ENCODE assay signal across 24 cellular contexts in the genomic region with DNA sequence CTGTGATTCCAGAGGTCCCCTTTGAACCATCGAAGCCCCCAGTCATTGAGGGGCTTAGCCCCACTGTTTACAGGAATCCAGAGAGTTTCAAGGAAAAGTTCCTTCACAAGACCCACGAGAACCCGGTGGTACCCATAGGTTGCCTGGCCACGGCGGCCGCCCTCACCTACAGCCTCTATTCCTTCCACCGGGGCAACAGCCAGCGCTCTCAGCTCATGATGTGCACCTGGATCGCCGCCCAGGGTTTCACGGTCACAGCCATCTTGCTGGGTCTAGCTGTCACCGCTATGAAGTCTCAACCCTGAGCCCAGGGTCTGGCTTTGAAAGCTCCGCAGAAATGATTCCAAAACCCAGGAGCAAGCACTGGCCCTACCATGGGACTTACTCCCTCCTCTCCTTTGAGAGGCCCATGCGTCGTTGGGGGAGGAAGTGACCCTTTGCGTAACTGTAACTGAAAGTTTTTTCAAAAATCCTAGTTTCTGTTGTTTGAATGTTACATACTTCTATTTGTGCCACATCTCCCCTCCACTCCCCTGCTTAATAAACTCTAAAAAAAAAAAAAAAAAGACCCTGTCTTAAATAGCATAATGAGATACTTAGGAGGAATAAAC.
A peak's percentile ranks its signal among the peaks of the same experiment; 100 is the strongest.
DNase-seq lines count a peak whose midpoint lies in the region; ATAC-seq, FAIRE-seq and TF ChIP-seq lines count a peak whose summit lies in the region.
"Had no signal": no experiment of that assay in that cellular context is flagged by ENCODE, and none has a peak within 500 bp of the region (broad histone marks: within the 10 kb centered on the region; RNA-seq: fewer than 3 reads in every experiment).

No MANE protein-coding gene starts in this region.

- no peak overlapping the region for H2AFZ ChIP-seq in astrocyte (ENCODE audit: low read depth, low read length)

- H3K27ac Mint-ChIP-seq in astrocyte (ENCODE audit: unreplicated experiment), result peak overlapping the region; percentile 53
- H3K27ac Mint-ChIP-seq in naive B cell, result peak overlapping the region in 4 of 6 donors; percentile 34 to 57 (median 46)
- no peak overlapping the region for H3K27ac Mint-ChIP-seq in endothelial cell (ENCODE audit: unreplicated experiment)
- H3K27ac Mint-ChIP-seq: CD4-positive, alpha-beta T cell had no signal

- no peak for ATAC-seq in naive B cell (ENCODE audit: low read depth in 2 of 2)
- ATAC-seq in mucosa of descending colon, result no peak
- ATAC-seq: foreskin keratinocyte, psoas muscle had no signal

- no peak overlapping the region for H3K4me3 ChIP-seq in GM06990 (replicated peaks; ENCODE audit: low read depth, low read length)
- no peak overlapping the region for H3K4me3 ChIP-seq in astrocyte (ENCODE audit: insufficient read depth, low read depth, low read length)
- H3K4me3 ChIP-seq in mucosa of descending colon, result no peak overlapping the region
- H3K4me3 ChIP-seq in left ventricle myocardium inferior, result no peak overlapping the region
- H3K4me3 ChIP-seq: colonic mucosa, esophagus muscularis mucosa, GM12878, psoas muscle, tibial artery had no signal

- no peak overlapping the region for H3K9ac ChIP-seq in astrocyte (ENCODE audit: low read length)

- H3K4me2 ChIP-seq in astrocyte (ENCODE audit: low read length), result no peak overlapping the region

- H3K27me3 Mint-ChIP-seq in astrocyte (ENCODE audit: low read depth, unreplicated experiment), result no peaks in the 10 kb centered on the region
- H3K27me3 Mint-ChIP-seq in naive B cell, result no peaks in the 10 kb centered on the region
- H3K27me3 Mint-ChIP-seq in endothelial cell (ENCODE audit: unreplicated experiment), result peaks cover 2% of the 10 kb centered on the region
- H3K27me3 Mint-ChIP-seq: CD4-positive, alpha-beta T cell had no signal

- H3K27ac ChIP-seq in astrocyte (ENCODE audit: low read depth, low read length), result no peak overlapping the region
- H3K27ac ChIP-seq in left ventricle myocardium inferior (replicated peaks), result no peak overlapping the region
- H3K27ac ChIP-seq: colonic mucosa, esophagus muscularis mucosa, foreskin keratinocyte, neutrophil, psoas muscle, tibial artery had no signal

- H3K36me3 ChIP-seq in GM06990 (ENCODE audit: control insufficient read depth, insufficient read depth, low read length) (peaks cover 9% of the 10 kb centered on the region), astrocyte (ENCODE audit: insufficient read depth, low read length) (peaks cover 13% of the 10 kb centered on the region), mucosa of descending colon (ENCODE audit: low read depth) (no peaks in the 10 kb centered on the region), left ventricle myocardium inferior (peaks cover 38% of the 10 kb centered on the region)
- H3K36me3 ChIP-seq: colonic mucosa had no signal

- H3K79me2 ChIP-seq in astrocyte (ENCODE audit: insufficient read depth, low read length), result peaks cover 8% of the 10 kb centered on the region

- H3K4me1 ChIP-seq in astrocyte (ENCODE audit: insufficient read depth, low read length) (peaks cover 4% of the 10 kb centered on the region), mucosa of descending colon (ENCODE audit: low read depth) (no peaks in the 10 kb centered on the region), left ventricle myocardium inferior (no peaks in the 10 kb centered on the region)
- H3K4me1 ChIP-seq: colonic mucosa, esophagus muscularis mucosa, tibial artery had no signal

- no peak overlapping the region for H3K4me3 Mint-ChIP-seq in astrocyte (ENCODE audit: unreplicated experiment)
- peak overlapping the region in 1 of 8 donors; percentile 33 for H3K4me3 Mint-ChIP-seq in naive B cell
- H3K4me3 Mint-ChIP-seq in endothelial cell (ENCODE audit: unreplicated experiment), result no peak overlapping the region
- H3K4me3 Mint-ChIP-seq: CD4-positive, alpha-beta T cell had no signal

- peak; percentile 30 for DNase-seq in GM06990 (ENCODE audit: extremely low read depth, insufficient read length)
- DNase-seq in MV-4-11 (lab: John Stamatoyannopoulos, UW), result peak; percentile 64
- DNase-seq in astrocyte (ENCODE audit: low read depth), result no peak
- DNase-seq in naive B cell, result no peak
- no peak for DNase-seq in endothelial cell (ENCODE audit: low spot score)
- no peak for DNase-seq in mucosa of descending colon
- DNase-seq in NCI-H2107 (lab: John Stamatoyannopoulos, UW), result no peak
- DNase-seq in left ventricle myocardium inferior, result no peak
- DNase-seq: activated CD4-positive, alpha-beta T cell treated with anti-CD3 and anti-CD28 coated beads, Interleukin-2, amount 50 U/mL, for 48 hours; activated CD4-positive, CD25-positive, alpha-beta regulatory T cell; activated naive CD4-positive, alpha-beta T cell treated with Interleukin-2 at 50 U/mL for 16 hours; CD4-positive, alpha-beta T cell; colonic mucosa; effector memory CD4-positive, alpha-beta T cell; foreskin keratinocyte; NCI-H1105 treated with DMSO at 0.1 percent for 48 hours; NCI-H2029; NCI-H2227 treated with DMSO at 0.1 percent for 48 hours; NCI-H526 treated with DMSO at 0.1 percent for 48 hours; psoas muscle; tibial artery had no signal

- no peaks in the 10 kb centered on the region for H3K9me3 Mint-ChIP-seq in astrocyte (ENCODE audit: unreplicated experiment)
- H3K9me3 Mint-ChIP-seq in naive B cell, result peaks cover 0 to 2% (median 0%) of the 10 kb centered on the region in 7 donors
- no peaks in the 10 kb centered on the region for H3K9me3 Mint-ChIP-seq in endothelial cell (ENCODE audit: unreplicated experiment)

- H3K9me3 ChIP-seq in astrocyte (ENCODE audit: insufficient read depth, low read depth, low read length) (no peaks in the 10 kb centered on the region), mucosa of descending colon (peaks cover under 1% of the 10 kb centered on the region), left ventricle myocardium inferior (replicated peaks) (peaks cover 1% of the 10 kb centered on the region)
- H3K9me3 ChIP-seq: colonic mucosa, esophagus muscularis mucosa, psoas muscle, tibial artery had no signal

- H4K20me1 ChIP-seq in astrocyte (ENCODE audit: insufficient read depth, low read length), result peaks cover 23% of the 10 kb centered on the region

- H3K36me3 Mint-ChIP-seq in astrocyte (ENCODE audit: low read depth, unreplicated experiment) (peaks cover 5% of the 10 kb centered on the region), naive B cell (peaks cover under 1 to 8% of the 10 kb centered on the region in 2 donors), endothelial cell (ENCODE audit: low read depth, unreplicated experiment) (peaks cover 37% of the 10 kb centered on the region)

- H3K4me1 Mint-ChIP-seq in astrocyte (ENCODE audit: low read depth, unreplicated experiment), result peaks cover 15% of the 10 kb centered on the region
- H3K4me1 Mint-ChIP-seq in naive B cell, result peaks cover 0 to 4% (median 0%) of the 10 kb centered on the region in 3 donors
- no peaks in the 10 kb centered on the region for H3K4me1 Mint-ChIP-seq in endothelial cell (ENCODE audit: unreplicated experiment)

- H3K27me3 ChIP-seq in GM06990 (replicated peaks; ENCODE audit: control insufficient read depth, insufficient read depth, low read length) (no peaks in the 10 kb centered on the region), astrocyte (ENCODE audit: insufficient read depth, low read length) (no peaks in the 10 kb centered on the region), left ventricle myocardium inferior (ENCODE audit: low read depth) (no peaks in the 10 kb centered on the region)
- H3K27me3 ChIP-seq: colonic mucosa, esophagus muscularis mucosa, foreskin keratinocyte, neutrophil, tibial artery had no signal

- intact Hi-C loops in mucosa of descending colon (cut with DNase I, micrococcal nuclease), result no loop called here
- intact Hi-C loops in left ventricle myocardium inferior (cut with micrococcal nuclease), result no loop called here

- FAIRE-seq in astrocyte (lab: Jason Lieb, UNC), result no peak
- FAIRE-seq: GM12878 had no signal

- no peak for TF ChIP-seq CTCF in GM06990 (IDR thresholded peaks at IDR 0.05; ENCODE audit: insufficient read depth, low read length, poor library complexity, severe bottlenecking)
- no peak for TF ChIP-seq CTCF in astrocyte (IDR thresholded peaks at IDR 0.05; ENCODE audit: insufficient read depth, low read depth, low read length)
- TF ChIP-seq CTCF in endothelial cell (IDR thresholded peaks at IDR 0.05; ENCODE audit: unreplicated experiment), result no peak
- TF ChIP-seq CTCF in mucosa of descending colon (IDR thresholded peaks at IDR 0.05), result no peak
- no peak for TF ChIP-seq CTCF in left ventricle myocardium inferior (IDR thresholded peaks at IDR 0.05; ENCODE audit: borderline replicate concordance)

Comparison
In these comparisons a context has a peak if more than half of its experiments do, and no peak if none do; other contexts are left out.
1. DNase-seq: peak in GM06990 (single experiment) and MV-4-11 (single experiment); none in astrocyte (single experiment), naive B cell (single experiment), endothelial cell (single experiment), mucosa of descending colon (0 of 3), NCI-H2107 (single experiment) and left ventricle myocardium inferior (single experiment).